ENCODE assay signal across 8 cellular contexts in genomic region chr14:54509546-54510501, GRCh38. TPM values are rescaled to one million over a fixed set of nuclear protein-coding genes. Genes with fewer than 3 reads are reported as not detected.
DNase-seq lines count a peak whose midpoint lies in the region; ATAC-seq and TF ChIP-seq lines count a peak whose summit lies in the region.

CGRRF1 (plus strand) TSS chr14:54509906; CDS start chr14:54509960, 54 bp downstream.

- H3K27me3 Mint-ChIP-seq in WTC11 (ENCODE audit: low read depth) = peaks cover 6% of the 10 kb centered on the region
- H3K27me3 Mint-ChIP-seq in immature natural killer cell (ENCODE audit: low read depth in 3 of 3) = peaks cover 0 to 4% (median 3%) of the 10 kb centered on the region in 3 donors

- CTCF ChIA-PET in WTC11 (lab: Charles Lee) = interaction anchor here (0.7 to 1.8 kb wide), 19 partner anchors 17 to 393 kb away, joined by 3 to 21 read pairs (median 4); partner anchors contain the start of genes GCH1, GMFB and SAMD4A

- intact Hi-C loops in spleen (cut with DNase I; ENCODE audit: low total_unique reads) = no loop called here

- peaks cover 5 to 50% (median 33%) of the 10 kb centered on the region in 6 donors for H3K4me1 ChIP-seq in spleen

- WGBS in spleen, 5 donors = 0% methylated on average over 8 to 66 of the region's 66 CpGs

- H3K27ac ChIP-seq in spleen = peak within 1 kb of the TSS; percentile 55 to 90 (median 84)

- peaks cover 11% of the 10 kb centered on the region for H3K36me3 Mint-ChIP-seq in WTC11
- peaks cover 0 to 5% (median 0%) of the 10 kb centered on the region in 3 donors for H3K36me3 Mint-ChIP-seq in immature natural killer cell

- DNase-seq in AG09319 (ENCODE audit: extremely low read depth, low read depth) (peak; percentile 96), NCI-H226 (peak; percentile 98), WTC11 (ENCODE audit: low spot score) (peak; percentile 98), cardiac fibroblast (ENCODE audit: low read depth in 2 of 2) (peak; percentile 99), immature natural killer cell (peak; percentile 98), spleen (peak; percentile 99)

- peak; percentile 47 for TF ChIP-seq CTCF in AG09319 (IDR thresholded peaks at IDR 0.05; ENCODE audit: low read depth, low read length)
- TF ChIP-seq CTCF in WTC11 (IDR thresholded peaks at IDR 0.05) = peak; percentile 77
- TF ChIP-seq CTCF in cardiac fibroblast (IDR thresholded peaks at IDR 0.05; ENCODE audit: low read depth, low read length) = peak; percentile 22
- peak in 10 of 11 experiments; percentile 59 to 88 (median 79) for TF ChIP-seq CTCF in spleen (IDR thresholded peaks at IDR 0.05 in 8 of 11, conservative IDR thresholded peaks at IDR 0.05 in 3 of 11)

- H3K4me3 ChIP-seq in cardiac fibroblast (replicated peaks in 1 of 2; ENCODE audit: low read depth in 2 of 2, low read length in 2 of 2) = peak within 1 kb of the TSS; percentile 87 to 89
- peak within 1 kb of the TSS; percentile 72 to 99 (median 86) for H3K4me3 ChIP-seq in spleen

- H3K9me3 Mint-ChIP-seq in WTC11 (peaks cover 8% of the 10 kb centered on the region), immature natural killer cell (peaks cover 0 to 2% (median 0%) of the 10 kb centered on the region in 6 donors)

- TF ChIP-seq POLR2A in GM18951 (IDR thresholded peaks at IDR 0.05; ENCODE audit: extremely low read depth, insufficient read depth, insufficient read length) = peak; percentile 81
- TF ChIP-seq POLR2A in spleen (IDR thresholded peaks at IDR 0.05) = peak in 1 of 3 donors; percentile 55

- no peaks in the 10 kb centered on the region for H3K27me3 ChIP-seq in spleen (replicated peaks in 1 of 7)

- H3K36me3 ChIP-seq in spleen = peaks cover 0 to 6% (median 0%) of the 10 kb centered on the region in 6 donors

- peak within 1 kb of the TSS; percentile 98 for H3K4me3 Mint-ChIP-seq in WTC11
- peak within 1 kb of the TSS; percentile 91 to 96 (median 94) for H3K4me3 Mint-ChIP-seq in immature natural killer cell

- peaks cover 0 to 2% (median 0%) of the 10 kb centered on the region in 8 donors for H3K9me3 ChIP-seq in spleen

- ATAC-seq in HG03196 (IDR thresholded peaks at IDR 0.05; ENCODE audit: unreplicated experiment) (peak; percentile 96), WTC11 (peak; percentile 99)

- H3K4me1 Mint-ChIP-seq in WTC11 (peaks cover 13% of the 10 kb centered on the region), immature natural killer cell (peaks cover 41 to 61% of the 10 kb centered on the region in 2 donors)

- in situ Hi-C loops in GM18951 (cut with MboI; ENCODE audit: low sequenced_read_pairs, unreplicated experiment) = no loop called here

- POLR2A ChIA-PET in WTC11 (lab: Charles Lee) = interaction anchor here (0.6 to 0.9 kb wide), 7 partner anchors 16 to 425 kb away, joined by 3 to 7 read pairs (median 3); partner anchors contain the start of gene GMFB

- H3K27ac Mint-ChIP-seq in WTC11 (peak within 1 kb of the TSS; percentile 94), immature natural killer cell (peak within 1 kb of the TSS; percentile 86 to 92 (median 91))

TF ChIP-seq in WTC11, 78 proteins besides CTCF, POLR2A, EP300 and RAD21 (continues in another document):
- TF ChIP-seq E2F4 (CRISPR knock-in tag; IDR thresholded peaks at IDR 0.05; ENCODE audit: borderline replicate concordance, low read depth) (no peak), NFYB (CRISPR knock-in tag; conservative IDR thresholded peaks at IDR 0.05; ENCODE audit: low read depth) (peak; percentile 58), ATF2 (CRISPR knock-in tag; IDR thresholded peaks at IDR 0.05; ENCODE audit: borderline replicate concordance, low read depth) (no peak), ZNF671 (CRISPR knock-in tag; IDR thresholded peaks at IDR 0.05) (no peak), TP53 (CRISPR knock-in tag; IDR thresholded peaks at IDR 0.05) (0 out of 2 replicates have a peak, but pooled peaks have one; percentile 43), ZNF281 (CRISPR knock-in tag; IDR thresholded peaks at IDR 0.05) (no peak; the same call in 1 of the 2 replicates), ZNF425 (CRISPR knock-in tag; conservative IDR thresholded peaks at IDR 0.05) (no peak), IRF2 (CRISPR knock-in tag; IDR thresholded peaks at IDR 0.05; ENCODE audit: borderline replicate concordance, low read depth) (no peak), FOXJ3 (CRISPR knock-in tag; IDR thresholded peaks at IDR 0.05; ENCODE audit: borderline replicate concordance) (no peak), GRHL2 (CRISPR knock-in tag; IDR thresholded peaks at IDR 0.05; ENCODE audit: insufficient replicate concordance, severe bottlenecking) (no peak), EMX1 (CRISPR knock-in tag; IDR thresholded peaks at IDR 0.05) (0 out of 2 replicates have a peak, but pooled peaks have one; percentile 59), ZNF219 (CRISPR knock-in tag; IDR thresholded peaks at IDR 0.05; ENCODE audit: borderline replicate concordance) (no peak), RORB (CRISPR knock-in tag; IDR thresholded peaks at IDR 0.05) (no peak), FOXP4 (CRISPR knock-in tag; IDR thresholded peaks at IDR 0.05) (no peak; the same call in 1 of the 2 replicates)

RNA-seq across cellular contexts. Expression of gene CGRRF1, which starts in this region (rescaled TPM):
- 13.0 to 17.5 TPM (median 15.1 TPM) in 3 replicates for total RNA-seq in WTC11 (2021)
- 10 to 100 TPM; 22.4 to 36.0 (median 27.5) TPM for polyA plus RNA-seq in immature natural killer cell
- total RNA-seq in spleen = 10 to 100 TPM; 11.3 to 19.4 (median 16.3) TPM
- polyA plus RNA-seq in spleen = 10 to 100 TPM; 13.3 to 19.8 (median 19.5) TPM

Comparison
In these comparisons a context has a peak if more than half of its experiments do, and no peak if none do; other contexts are left out.
1. Peak in every context shown above with its lines: DNase-seq, ATAC-seq, H3K4me3 ChIP-seq and H3K27ac ChIP-seq.
2. CTCF ChIP-seq: peak in every context shown above with its lines; median percentile 79 in spleen; 77 in WTC11; 47 in AG09319; 22 in cardiac fibroblast.